Comparison of ENCODE assay signal across 8 cellular contexts in genomic region chr5:151770383-151771258, GRCh38. TPM values are rescaled to one million over a fixed set of nuclear protein-coding genes. Genes with fewer than 3 reads are reported as not detected.
DNase-seq lines count a peak whose midpoint lies in the region; ATAC-seq, FAIRE-seq and TF ChIP-seq lines count a peak whose summit lies in the region.

No MANE protein-coding gene starts in this region.

- H3K9ac ChIP-seq in astrocyte (ENCODE audit: low read length) = peak overlapping the region; percentile 83

- peaks cover 24% of the 10 kb centered on the region for H3K4me1 ChIP-seq in astrocyte (ENCODE audit: insufficient read depth, low read length)
- peaks cover 25% of the 10 kb centered on the region for H3K4me1 ChIP-seq in hepatocyte (ENCODE audit: insufficient read depth)

- peak; percentile 58 for DNase-seq in CMK (ENCODE audit: low read depth)
- DNase-seq in NCI-H69 (lab: John Stamatoyannopoulos, UW) = peak; percentile 89
- DNase-seq in astrocyte (ENCODE audit: low read depth) = peak; percentile 49
- peak; percentile 77 for DNase-seq in hepatocyte (ENCODE audit: low spot score)
- peak; percentile 96 for DNase-seq in retina
- DNase-seq in NAMALWA (ENCODE audit: low spot score) = no peak

- no peaks in the 10 kb centered on the region for H3K27me3 Mint-ChIP-seq in astrocyte (ENCODE audit: low read depth, unreplicated experiment)

- H3K4me2 ChIP-seq in astrocyte (ENCODE audit: low read length) (peak overlapping the region; percentile 84), hepatocyte (peak overlapping the region; percentile 76)

- FAIRE-seq in astrocyte (lab: Jason Lieb, UNC) = no peak

- H3K4me3 ChIP-seq in astrocyte (ENCODE audit: insufficient read depth, low read depth, low read length) (peak overlapping the region; percentile 53), hepatocyte (peak overlapping the region; percentile 13)

- H2AFZ ChIP-seq in astrocyte (ENCODE audit: low read depth, low read length) = peak overlapping the region; percentile 87
- H2AFZ ChIP-seq in hepatocyte = peak overlapping the region; percentile 49

- H3K27ac ChIP-seq in astrocyte (ENCODE audit: low read depth, low read length) = peak overlapping the region; percentile 91
- peak overlapping the region; percentile 95 for H3K27ac ChIP-seq in hepatocyte

- H3K27me3 ChIP-seq in astrocyte (ENCODE audit: insufficient read depth, low read length) (no peaks in the 10 kb centered on the region), hepatocyte (no peaks in the 10 kb centered on the region)

- H3K4me1 Mint-ChIP-seq in astrocyte (ENCODE audit: low read depth, unreplicated experiment) = peaks cover 15% of the 10 kb centered on the region

- H3K27ac Mint-ChIP-seq in astrocyte (ENCODE audit: unreplicated experiment) = peak overlapping the region; percentile 81

- 15% methylated on average over 74 of the region's 75 CpGs for WGBS in hepatocyte (ENCODE audit: low lambda C conversion rate, missing lambda C conversion rate)

- H3K36me3 ChIP-seq in astrocyte (ENCODE audit: insufficient read depth, low read length) (no peaks in the 10 kb centered on the region), hepatocyte (replicated peaks; ENCODE audit: insufficient read depth, low read depth) (no peaks in the 10 kb centered on the region)

- TF ChIP-seq CTCF in astrocyte (IDR thresholded peaks at IDR 0.05; ENCODE audit: insufficient read depth, low read depth, low read length) = no peak
- peak; percentile 14 for TF ChIP-seq CTCF in hepatocyte (IDR thresholded peaks at IDR 0.05; ENCODE audit: poor library complexity)

- peaks cover 2% of the 10 kb centered on the region for H3K36me3 Mint-ChIP-seq in astrocyte (ENCODE audit: low read depth, unreplicated experiment)

- H3K9me3 Mint-ChIP-seq in astrocyte (ENCODE audit: unreplicated experiment) = no peaks in the 10 kb centered on the region

- H4K20me1 ChIP-seq in astrocyte (ENCODE audit: insufficient read depth, low read length) (peaks cover 35% of the 10 kb centered on the region), hepatocyte (ENCODE audit: insufficient read depth, poor library complexity, severe bottlenecking) (peaks cover 35% of the 10 kb centered on the region)

- ATAC-seq in GM18909 (IDR thresholded peaks at IDR 0.05; ENCODE audit: poor library complexity, unreplicated experiment) (peak; percentile 32), HG03108 (IDR thresholded peaks at IDR 0.05; ENCODE audit: unreplicated experiment) (peak; percentile 20)

- no peaks in the 10 kb centered on the region for H3K9me2 ChIP-seq in hepatocyte (replicated peaks; ENCODE audit: insufficient read depth)

- peak overlapping the region; percentile 76 for H3K4me3 Mint-ChIP-seq in astrocyte (ENCODE audit: unreplicated experiment)

- H3K79me2 ChIP-seq in astrocyte (ENCODE audit: insufficient read depth, low read length) (peaks cover 36% of the 10 kb centered on the region), hepatocyte (peaks cover 40% of the 10 kb centered on the region)

- H3K9me3 ChIP-seq in astrocyte (ENCODE audit: insufficient read depth, low read depth, low read length) (no peaks in the 10 kb centered on the region), hepatocyte (ENCODE audit: low read depth) (no peaks in the 10 kb centered on the region)

RNA-seq across cellular contexts. Expression of gene G3BP1, which starts 1.1 kb away (rescaled TPM):
- 231 and 246 TPM in 2 replicates for total RNA-seq in astrocyte
- 143 and 151 TPM in 2 replicates for total RNA-seq in hepatocyte
- 117 and 123 TPM in 2 replicates for polyA plus RNA-seq in hepatocyte

RNA-seq across cellular contexts. Expression of gene ATOX1, which starts 12.2 kb away (rescaled TPM):
- total RNA-seq in astrocyte (265 and 274 TPM in 2 replicates), hepatocyte (112 and 174 TPM in 2 replicates)
- polyA plus RNA-seq in hepatocyte = 333 and 348 TPM in 2 replicates
